In the genomic region with DNA sequence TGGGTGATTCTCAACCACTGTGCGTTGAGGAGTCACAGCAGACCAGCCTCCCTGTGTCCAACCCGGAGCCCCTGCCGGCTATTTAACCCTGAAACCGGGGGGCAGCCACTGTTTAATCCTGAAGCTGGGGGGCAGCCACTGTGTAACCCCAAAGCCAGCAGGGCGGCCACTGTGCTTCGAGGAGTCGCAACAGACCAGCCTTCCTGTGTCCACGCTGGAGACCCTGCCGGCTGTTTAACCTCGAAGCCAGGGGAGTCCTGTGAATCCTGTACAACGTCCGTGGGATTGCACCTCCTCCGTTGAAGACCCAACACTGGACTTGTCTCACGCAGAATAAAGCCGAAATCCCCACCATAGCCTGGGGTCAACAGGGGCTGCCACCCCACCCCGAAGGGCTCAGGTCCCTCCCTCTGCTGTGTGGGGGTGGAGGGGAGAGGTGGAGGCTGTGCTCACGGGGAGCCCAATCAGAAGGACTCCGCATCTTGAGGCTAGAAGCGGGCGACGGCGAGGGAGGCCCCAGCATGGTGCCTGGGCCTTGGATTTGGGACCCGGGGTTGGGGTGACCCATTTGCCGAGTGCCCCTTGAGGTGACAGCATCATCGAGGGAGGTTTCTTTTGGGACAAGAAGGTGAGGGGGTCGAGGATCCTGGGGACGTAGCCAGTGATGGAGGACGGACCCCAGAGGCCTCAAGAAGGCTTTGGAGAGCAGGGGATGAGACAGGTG, we compare ENCODE assay signal across 16 cellular contexts.
DNase-seq lines count a peak whose midpoint lies in the region; ATAC-seq, FAIRE-seq and TF ChIP-seq lines count a peak whose summit lies in the region.
"Had no signal": no experiment of that assay in that cellular context is flagged by ENCODE, and none has a peak within 500 bp of the region (broad histone marks: within the 10 kb centered on the region; RNA-seq: fewer than 3 reads in every experiment).

No MANE protein-coding gene starts in this region.

- peaks cover 0 to 13% (median 0%) of the 10 kb centered on the region in 12 donors for H3K4me1 ChIP-seq in heart left ventricle
- peaks cover 3 to 23% (median 15%) of the 10 kb centered on the region in 4 experiments for H3K4me1 ChIP-seq in H1 (replicated peaks in 1 of 4; ENCODE audit: control insufficient read depth in 3 of 4, insufficient read depth in 4 of 4, low read length in 3 of 4)
- H3K4me1 ChIP-seq in mesenchymal stem cell (ENCODE audit: control insufficient read depth, insufficient read depth, low read depth, low read length), result no peaks in the 10 kb centered on the region

- no peak overlapping the region for H4K5ac ChIP-seq in H1 (ENCODE audit: insufficient read length, low read depth, low read length)

- H3K14ac ChIP-seq in H1 (ENCODE audit: insufficient read length) (no peak overlapping the region), mesenchymal stem cell (ENCODE audit: low read length in 2 of 2) (no peak overlapping the region)

- H2AK5ac ChIP-seq in H1 (ENCODE audit: low read depth, low read length) (peak overlapping the region; percentile 100; the same call in 1 of the 2 replicates), mesenchymal stem cell (ENCODE audit: low read length, severe bottlenecking) (no peak overlapping the region)

- no peak overlapping the region for H3K4me3 ChIP-seq in heart left ventricle
- no peak overlapping the region for H3K4me3 ChIP-seq in H1 (ENCODE audit: extremely low read depth in 1 of 4, insufficient read depth in 2 of 4, low read depth in 3 of 4, low read length in 4 of 4)
- H3K4me3 ChIP-seq in mesenchymal stem cell (ENCODE audit: insufficient read depth in 1 of 2, low read depth in 1 of 2, low read length in 2 of 2), result no peak overlapping the region
- H3K4me3 ChIP-seq: BLaER1 treated with 17β-estradiol and CSF1 and Interleukin-3, amounts not matched to agents 10 nM and 100 nM; GM23248 had no signal

- H4K20me1 ChIP-seq in H1 (replicated peaks in 1 of 2; ENCODE audit: control insufficient read depth in 1 of 2, insufficient read depth in 2 of 2, low read length in 2 of 2), result peaks cover 0 to 3% of the 10 kb centered on the region in 2 experiments

- TF ChIP-seq CTCF in heart left ventricle (IDR thresholded peaks at IDR 0.05), result no peak
- TF ChIP-seq CTCF in H1 (IDR thresholded peaks at IDR 0.05; ENCODE audit: control extremely low read depth in 1 of 3, insufficient read depth in 1 of 3, low read depth in 1 of 3, low read length in 3 of 3), result no peak

- CTCF ChIA-PET in H1 (lab: Charles Lee; ENCODE audit: partially characterized antibody), result interaction anchor here (0.6 to 4.6 kb wide), 7 partner anchors 9 to 346 kb away, joined by 3 to 38 read pairs (median 3); no protein-coding TSS in a partner anchor

- no peaks in the 10 kb centered on the region for H3K36me3 ChIP-seq in heart left ventricle
- H3K36me3 ChIP-seq in H1 (ENCODE audit: control insufficient read depth in 2 of 4, insufficient read depth in 4 of 4, low read length in 3 of 4), result no peaks in the 10 kb centered on the region
- no peaks in the 10 kb centered on the region for H3K36me3 ChIP-seq in mesenchymal stem cell (ENCODE audit: control insufficient read depth in 1 of 2, insufficient read depth in 2 of 2, low read depth in 1 of 2, low read length in 2 of 2)
- H3K36me3 ChIP-seq: BLaER1 treated with 17β-estradiol and CSF1 and Interleukin-3, amounts not matched to agents 10 nM and 100 nM had no signal

- H3K18ac ChIP-seq in H1 (ENCODE audit: extremely low read depth, low read length) (peak overlapping the region; percentile 60; the same call in 1 of the 2 replicates), mesenchymal stem cell (ENCODE audit: low read depth in 1 of 2, low read length in 2 of 2) (no peak overlapping the region)

- no peak overlapping the region for H2BK120ac ChIP-seq in H1 (replicated peaks; ENCODE audit: low read depth, low read length)
- H2BK120ac ChIP-seq in mesenchymal stem cell (ENCODE audit: low read depth, low read length), result no peak overlapping the region

- H3K9ac ChIP-seq in H1 (replicated peaks in 1 of 4; ENCODE audit: extremely low read depth in 1 of 4, low read depth in 3 of 4, low read length in 3 of 4) (no peak overlapping the region), mesenchymal stem cell (ENCODE audit: low read length) (no peak overlapping the region)
- H3K9ac ChIP-seq: BLaER1 treated with 17β-estradiol and CSF1 and Interleukin-3, amounts not matched to agents 10 nM and 100 nM; GM23248 had no signal

- POLR2A ChIA-PET in H1 (lab: Charles Lee; ENCODE audit: partially characterized antibody), result interaction anchor here (1.3 kb wide), 1 partner anchor 39 kb away, joined by 3 read pairs; no protein-coding TSS in a partner anchor

- H3K23me2 ChIP-seq in H1 (ENCODE audit: low read depth, low read length), result peaks cover 8% of the 10 kb centered on the region

- H3K56ac ChIP-seq in H1 (replicated peaks; ENCODE audit: insufficient read length, low read depth, low read length), result no peak overlapping the region

- TF ChIP-seq POLR2A in heart left ventricle (IDR thresholded peaks at IDR 0.05), result no peak
- TF ChIP-seq POLR2A in H1 (IDR thresholded peaks at IDR 0.05; ENCODE audit: control extremely low read depth in 1 of 2, low read depth in 2 of 2, low read length in 2 of 2), result no peak

- H3K4me2 ChIP-seq in H1 (ENCODE audit: insufficient read depth in 1 of 2, low read depth in 2 of 2, low read length in 2 of 2) (no peak overlapping the region; a peak in 1 of 4 replicates), mesenchymal stem cell (ENCODE audit: low read length, poor library complexity, severe bottlenecking) (no peak overlapping the region)

- H3K79me1 ChIP-seq in H1 (ENCODE audit: low read depth, low read length) (no peaks in the 10 kb centered on the region), mesenchymal stem cell (replicated peaks; ENCODE audit: low read length, poor library complexity, severe bottlenecking) (no peaks in the 10 kb centered on the region)

- H3K23ac ChIP-seq in H1 (ENCODE audit: insufficient read length), result no peak overlapping the region
- no peak overlapping the region for H3K23ac ChIP-seq in mesenchymal stem cell (ENCODE audit: low read length in 2 of 2)

- DNase-seq in Right ventricle myocardium superior (peak; percentile 13), heart left ventricle (no peak), H1 (ENCODE audit: low read depth in 1 of 2, low spot score in 2 of 2) (no peak), mesenchymal stem cell (no peak), SIG-M5 treated with dmso at 0.1 percent for 504 hours (lab: John Stamatoyannopoulos, UW; ENCODE audit: unreplicated experiment) (no peak), HPDE6-E6E7 (ENCODE audit: extremely low spot score) (no peak)
- DNase-seq: CD4-positive, CD25-positive, alpha-beta regulatory T cell; COR-L47; DMS 273 treated with DMSO at 0.1 percent for 48 hours; GM23248 had no signal

- no peak for ATAC-seq in Right ventricle myocardium superior (ENCODE audit: poor library complexity)
- ATAC-seq in heart left ventricle, result no peak
- ATAC-seq in GM21367 (IDR thresholded peaks at IDR 0.05; ENCODE audit: unreplicated experiment), result no peak

- H2BK12ac ChIP-seq in H1 (ENCODE audit: low read depth, low read length) (peak overlapping the region; percentile 100; the same call in 1 of the 2 replicates), mesenchymal stem cell (ENCODE audit: low read length in 2 of 2) (no peak overlapping the region)

- WGBS in heart left ventricle, 4 donors, result 88 to 92% (median 90%) methylated on average over 26 to 28 of the region's 28 CpGs
- 93% methylated on average over 22 of the region's 28 CpGs; no CpG with 5 or more reads in 1 of the 2 experiments for WGBS in H1 (ENCODE audit: extremely low coverage in 1 of 2, insufficient coverage in 1 of 2, insufficient read length in 1 of 2, insufficient replicate concordance in 2 of 2, low coverage in 1 of 2, low lambda C conversion rate in 2 of 2, missing lambda C conversion rate in 1 of 2), 2 experiments
- WGBS in mesenchymal stem cell, result 83% methylated on average over 28 of the region's 28 CpGs

- FAIRE-seq in H1 (lab: Jason Lieb, UNC), result no peak
- FAIRE-seq: G401.6, GM12891, GM19239, H54 had no signal

- peak overlapping the region; percentile 86; the same call in 1 of the 2 replicates for H2BK20ac ChIP-seq in H1 (ENCODE audit: low read length)

- TF ChIP-seq RAD21 in H1 (IDR thresholded peaks at IDR 0.05 in 1 of 2, conservative IDR thresholded peaks at IDR 0.05 in 1 of 2; ENCODE audit: low read depth in 2 of 2, low read length in 2 of 2), result no peak

- intact Hi-C loops in Right ventricle myocardium superior (cut with DNase I), result no loop called here
- intact Hi-C loops in heart left ventricle (cut with DNase I), result no loop called here

- H2BK5ac ChIP-seq in H1 (ENCODE audit: low read depth, low read length), result peak overlapping the region; percentile 96; the same call in 1 of the 2 replicates
- no peak overlapping the region for H2BK5ac ChIP-seq in mesenchymal stem cell (ENCODE audit: low read depth, low read length, poor library complexity, severe bottlenecking)

- H3K9me3 ChIP-seq in heart left ventricle (no peaks in the 10 kb centered on the region), H1 (ENCODE audit: insufficient read depth in 2 of 2, low read depth in 1 of 2, low read length in 1 of 2) (no peaks in the 10 kb centered on the region), mesenchymal stem cell (ENCODE audit: control insufficient read depth, low read length) (no peaks in the 10 kb centered on the region)
- H3K9me3 ChIP-seq: BLaER1 treated with 17β-estradiol and CSF1 and Interleukin-3, amounts not matched to agents 10 nM and 100 nM had no signal

- H4K91ac ChIP-seq in H1 (replicated peaks; ENCODE audit: insufficient read length, low read length), result peak overlapping the region; percentile 88
- H4K91ac ChIP-seq in mesenchymal stem cell (ENCODE audit: low read length), result peak overlapping the region; percentile 7

- no peak for TF ChIP-seq EP300 in H1 (IDR thresholded peaks at IDR 0.05; ENCODE audit: borderline replicate concordance in 1 of 2, low read depth in 2 of 2, low read length in 2 of 2)

- peaks cover 0 to 69% (median 13%) of the 10 kb centered on the region in 9 donors for H3K27me3 ChIP-seq in heart left ventricle
- H3K27me3 ChIP-seq in H1 (replicated peaks in 1 of 4; ENCODE audit: control insufficient read depth in 3 of 4, extremely low read depth in 1 of 4, insufficient read depth in 3 of 4, low read length in 3 of 4), result no peaks in the 10 kb centered on the region
- H3K27me3 ChIP-seq in mesenchymal stem cell (ENCODE audit: control insufficient read depth in 1 of 2, insufficient read depth in 1 of 2, low read length in 2 of 2), result peaks cover 38 to 95% of the 10 kb centered on the region in 2 experiments
- H3K27me3 ChIP-seq: BLaER1 treated with 17β-estradiol and CSF1 and Interleukin-3, amounts not matched to agents 10 nM and 100 nM had no signal

- no peaks in the 10 kb centered on the region; a peak in 1 of 4 replicates for H3K79me2 ChIP-seq in H1 (ENCODE audit: control insufficient read depth in 1 of 2, insufficient read depth in 2 of 2, low read length in 2 of 2)

- no peak overlapping the region for H3K27ac ChIP-seq in heart left ventricle
- no peak overlapping the region for H3K27ac ChIP-seq in H1 (ENCODE audit: low read depth, low read length)
- H3K27ac ChIP-seq in mesenchymal stem cell (ENCODE audit: low read length, poor library complexity, severe bottlenecking), result no peak overlapping the region
- H3K27ac ChIP-seq: BLaER1 treated with 17β-estradiol and CSF1 and Interleukin-3, amounts not matched to agents 10 nM and 100 nM; GM23248 had no signal

- H4K8ac ChIP-seq in H1 (ENCODE audit: extremely low read depth, insufficient read depth, low read length), result peak overlapping the region; percentile 10; the same call in 1 of the 2 replicates
- no peak overlapping the region for H4K8ac ChIP-seq in mesenchymal stem cell (ENCODE audit: low read length)

- no peak overlapping the region; the same call in 1 of the 2 replicates for H2BK15ac ChIP-seq in H1 (ENCODE audit: low read length)
- H2BK15ac ChIP-seq in mesenchymal stem cell (ENCODE audit: low read depth, poor library complexity, severe bottlenecking), result no peak overlapping the region

- H2AFZ ChIP-seq in H1 (ENCODE audit: low read length) (no peak overlapping the region), mesenchymal stem cell (ENCODE audit: low read depth, low read length) (no peak overlapping the region)
- H2AFZ ChIP-seq: GM23248 had no signal

- peak overlapping the region; percentile 99 for H3K4ac ChIP-seq in H1 (replicated peaks; ENCODE audit: insufficient read length, low read depth, low read length)
- no peak overlapping the region for H3K4ac ChIP-seq in mesenchymal stem cell (ENCODE audit: low read depth in 1 of 2, low read length in 2 of 2)
